ENCODE assay signal across 8 cellular contexts in the genomic region with DNA sequence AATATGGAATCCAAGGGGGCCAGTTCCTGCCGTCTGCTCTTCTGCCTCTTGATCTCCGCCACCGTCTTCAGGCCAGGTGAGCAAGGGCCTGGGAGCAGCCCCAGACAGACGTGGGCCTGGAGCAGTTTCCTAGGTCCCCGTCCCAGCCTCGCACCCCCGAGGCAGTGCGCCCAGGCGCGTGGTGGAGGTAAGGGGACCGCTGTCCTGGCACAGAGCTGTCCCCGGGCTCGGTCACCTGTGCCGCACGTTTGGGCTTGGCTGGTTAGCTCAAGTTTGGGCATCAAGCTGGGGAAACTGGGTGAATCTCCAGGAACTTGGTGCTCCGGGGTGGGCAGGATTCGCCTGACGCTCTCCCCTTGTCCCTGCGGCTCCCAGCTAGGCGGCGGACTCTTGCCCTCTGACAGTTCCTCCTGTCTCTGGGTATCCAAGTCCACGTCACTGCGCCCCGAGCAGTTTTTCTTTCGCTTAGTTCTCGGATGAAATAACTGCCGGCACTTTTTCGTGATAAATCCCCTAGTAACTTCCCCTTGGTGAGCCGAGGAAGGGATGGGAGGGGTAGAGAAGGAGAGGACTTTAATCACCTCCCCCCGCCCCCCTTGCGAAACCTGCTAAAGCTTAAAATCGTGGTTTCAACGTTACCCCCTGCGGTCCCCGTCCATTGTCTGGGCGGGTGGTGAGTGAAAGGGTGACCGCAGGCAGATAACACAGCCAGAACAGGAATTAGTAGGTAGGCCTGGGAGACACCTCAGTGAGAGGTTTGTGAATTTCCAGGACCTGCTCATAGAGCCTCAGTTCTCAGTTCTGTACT. TPM values are rescaled to one million over a fixed set of nuclear protein-coding genes. Genes with fewer than 3 reads are reported as not detected.
DNase-seq lines count a peak whose midpoint lies in the region; ATAC-seq, FAIRE-seq and TF ChIP-seq lines count a peak whose summit lies in the region.

No MANE protein-coding gene starts in this region.

- no peaks in the 10 kb centered on the region for H3K36me3 ChIP-seq in H1 (ENCODE audit: control insufficient read depth in 2 of 4, insufficient read depth in 4 of 4, low read length in 3 of 4)
- no peaks in the 10 kb centered on the region for H3K36me3 ChIP-seq in mesendoderm (ENCODE audit: control insufficient read depth, insufficient read depth, low read length)

- H3K9ac ChIP-seq in H1 (replicated peaks in 1 of 4; ENCODE audit: extremely low read depth in 1 of 4, low read depth in 3 of 4, low read length in 3 of 4) (peak overlapping the region in 3 of 4 experiments; percentile 35 to 56 (median 52); a peak in 5 of 7 replicates), mesendoderm (ENCODE audit: low read length) (peak overlapping the region; percentile 76)

- peak overlapping the region; percentile 88 for H3K4me3 ChIP-seq in A549
- peak overlapping the region; percentile 47 to 76 (median 74) for H3K4me3 ChIP-seq in H1 (ENCODE audit: extremely low read depth in 1 of 4, insufficient read depth in 2 of 4, low read depth in 3 of 4, low read length in 4 of 4)
- H3K4me3 ChIP-seq in mesendoderm (ENCODE audit: low read length): peak overlapping the region; percentile 58

- H2BK15ac ChIP-seq in H1 (ENCODE audit: low read length) (no peak overlapping the region), mesendoderm (replicated peaks; ENCODE audit: low read depth) (no peak overlapping the region)

- CTCF ChIA-PET in A549 (lab: Yijun Ruan, JAX) (interaction anchor here (0.5 to 5.6 kb wide), 17 partner anchors 11 to 1931 kb away, joined by 3 to 47 read pairs (median 4); no protein-coding TSS in a partner anchor), H1 (lab: Charles Lee; ENCODE audit: partially characterized antibody) (interaction anchor here (0.7 to 2.4 kb wide), 4 partner anchors 139 to 771 kb away, joined by 3 to 8 read pairs (median 4); no protein-coding TSS in a partner anchor)

- POLR2A ChIA-PET in A549 (lab: Yijun Ruan, JAX) (interaction anchor here (0.6 to 1.9 kb wide), 5 partner anchors 39 to 761 kb away, joined by 3 to 8 read pairs (median 4); no protein-coding TSS in a partner anchor), H1 (lab: Charles Lee; ENCODE audit: partially characterized antibody) (no interaction called here)

- TF ChIP-seq RAD21 in A549 (conservative IDR thresholded peaks at IDR 0.05 in 1 of 2, IDR thresholded peaks at IDR 0.05 in 1 of 2) (no peak; a peak in 1 of 5 replicates), H1 (IDR thresholded peaks at IDR 0.05 in 1 of 2, conservative IDR thresholded peaks at IDR 0.05 in 1 of 2; ENCODE audit: low read depth in 2 of 2, low read length in 2 of 2) (no peak)

- no peak overlapping the region for H3K56ac ChIP-seq in H1 (replicated peaks; ENCODE audit: insufficient read length, low read depth, low read length)
- peak overlapping the region; percentile 88 for H3K56ac ChIP-seq in mesendoderm (ENCODE audit: low read length)

- no peak overlapping the region for H2BK20ac ChIP-seq in H1 (ENCODE audit: low read length)

- peak overlapping the region; percentile 88 to 92 for H3K27ac ChIP-seq in A549
- H3K27ac ChIP-seq in H1 (ENCODE audit: low read depth, low read length): no peak overlapping the region
- no peak overlapping the region for H3K27ac ChIP-seq in mesendoderm (ENCODE audit: low read depth, low read length)

- H4K20me1 ChIP-seq in H1 (replicated peaks in 1 of 2; ENCODE audit: control insufficient read depth in 1 of 2, insufficient read depth in 2 of 2, low read length in 2 of 2): peaks cover 0 to 2% of the 10 kb centered on the region in 2 experiments

- under 1% methylated on average over 31 of the region's 37 CpGs for WGBS in A549 (ENCODE audit: missing lambda C conversion rate)
- WGBS in H1 (ENCODE audit: extremely low coverage in 1 of 2, insufficient coverage in 1 of 2, insufficient read length in 1 of 2, insufficient replicate concordance in 2 of 2, low coverage in 1 of 2, low lambda C conversion rate in 2 of 2, missing lambda C conversion rate in 1 of 2), 2 experiments: 2% methylated on average over 35 of the region's 37 CpGs; no CpG with 5 or more reads in 1 of the 2 experiments
- no CpG with 5 or more reads among the region's 37 CpGs for WGBS in mesendoderm (ENCODE audit: extremely low coverage, insufficient coverage, low lambda C conversion rate)

- H4K5ac ChIP-seq in H1 (ENCODE audit: insufficient read length, low read depth, low read length): peak overlapping the region; percentile 42
- H4K5ac ChIP-seq in mesendoderm (ENCODE audit: low read length): no peak overlapping the region

- H3K4ac ChIP-seq in H1 (replicated peaks; ENCODE audit: insufficient read length, low read depth, low read length) (peak overlapping the region; percentile 76), mesendoderm (ENCODE audit: low read depth, low read length) (no peak overlapping the region)

- TF ChIP-seq EP300 in A549 (IDR thresholded peaks at IDR 0.05): no peak; a peak in 1 of 5 replicates
- no peak for TF ChIP-seq EP300 in H1 (IDR thresholded peaks at IDR 0.05; ENCODE audit: borderline replicate concordance in 1 of 2, low read depth in 2 of 2, low read length in 2 of 2)

- H3K4me1 ChIP-seq in A549 (peaks cover 50% of the 10 kb centered on the region), H1 (replicated peaks in 1 of 4; ENCODE audit: control insufficient read depth in 3 of 4, insufficient read depth in 4 of 4, low read length in 3 of 4) (peaks cover 0 to 12% (median 5%) of the 10 kb centered on the region in 4 experiments; a peak in 6 of 7 replicates), mesendoderm (ENCODE audit: control insufficient read depth, low read depth, low read length) (no peaks in the 10 kb centered on the region)

- H3K9me3 ChIP-seq in A549 (no peaks in the 10 kb centered on the region), H1 (ENCODE audit: insufficient read depth in 2 of 2, low read depth in 1 of 2, low read length in 1 of 2) (no peaks in the 10 kb centered on the region)

- H2BK12ac ChIP-seq in H1 (ENCODE audit: low read depth, low read length): peak overlapping the region; percentile 60

- no peak overlapping the region for H3K14ac ChIP-seq in H1 (ENCODE audit: insufficient read length)

- peak overlapping the region; percentile 64; the same call in 1 of the 2 replicates for H3K18ac ChIP-seq in H1 (ENCODE audit: extremely low read depth, low read length)
- H3K18ac ChIP-seq in mesendoderm (ENCODE audit: low read length): peak overlapping the region; percentile 29

- peak overlapping the region; percentile 67 for H4K91ac ChIP-seq in H1 (replicated peaks; ENCODE audit: insufficient read length, low read length)

- TF ChIP-seq POLR2A in A549 (IDR thresholded peaks at IDR 0.05; ENCODE audit: low read length) (no peak), H1 (IDR thresholded peaks at IDR 0.05; ENCODE audit: control extremely low read depth in 1 of 2, low read depth in 2 of 2, low read length in 2 of 2) (no peak; a peak in 1 of 3 replicates)

- no peak overlapping the region for H3K23ac ChIP-seq in H1 (ENCODE audit: insufficient read length)
- H3K23ac ChIP-seq in mesendoderm (ENCODE audit: low read length): peak overlapping the region; percentile 49

- no peak for TF ChIP-seq CTCF in A549 (IDR thresholded peaks at IDR 0.05)
- no peak for TF ChIP-seq CTCF in H1 (IDR thresholded peaks at IDR 0.05; ENCODE audit: control extremely low read depth in 1 of 3, insufficient read depth in 1 of 3, low read depth in 1 of 3, low read length in 3 of 3)

- H2BK5ac ChIP-seq in H1 (ENCODE audit: low read depth, low read length) (peak overlapping the region; percentile 13; the same call in 1 of the 2 replicates), mesendoderm (ENCODE audit: low read length) (no peak overlapping the region)

- H2BK120ac ChIP-seq in H1 (replicated peaks; ENCODE audit: low read depth, low read length) (peak overlapping the region; percentile 35), mesendoderm (ENCODE audit: low read depth, low read length) (no peak overlapping the region)

- H4K8ac ChIP-seq in H1 (ENCODE audit: extremely low read depth, insufficient read depth, low read length) (no peak overlapping the region), mesendoderm (ENCODE audit: low read depth, low read length) (no peak overlapping the region)

- no peak for FAIRE-seq in A549 (lab: Jason Lieb, UNC)
- no peak for FAIRE-seq in H1 (lab: Jason Lieb, UNC)

- peak overlapping the region; percentile 86 for H3K4me2 ChIP-seq in A549
- peak overlapping the region; percentile 98 to 99 for H3K4me2 ChIP-seq in H1 (ENCODE audit: insufficient read depth in 1 of 2, low read depth in 2 of 2, low read length in 2 of 2)
- peak overlapping the region; percentile 95 for H3K4me2 ChIP-seq in mesendoderm (ENCODE audit: low read length)

- DNase-seq in A549 (ENCODE audit: low read depth in 1 of 2, low spot score in 1 of 2): peak; percentile 27 to 65
- peak; percentile 78 for DNase-seq in NCI-H526 treated with DMSO at 0.1 percent for 48 hours (lab: John Stamatoyannopoulos, UW)
- DNase-seq in activated CD8-positive, alpha-beta memory T cell treated with anti-CD3 and anti-CD28 coated beads for 24 hours: peak; percentile 83
- peak in 1 of 2 experiments; percentile 71 for DNase-seq in H1 (ENCODE audit: low read depth in 1 of 2, low spot score in 2 of 2)
- DNase-seq in mesendoderm: peak; percentile 94
- peak; percentile 31 for DNase-seq in stimulated activated CD8-positive, alpha-beta memory T cell treated with anti-CD3 and anti-CD28 coated beads, Interleukin-15, amount 100 ng/mL, for 24 hours (ENCODE audit: low read depth)

- H3K23me2 ChIP-seq in H1 (ENCODE audit: low read depth, low read length): peaks cover 35% of the 10 kb centered on the region

- peak; percentile 27 to 30 for ATAC-seq in A549
- ATAC-seq in GM18517 (IDR thresholded peaks at IDR 0.05; ENCODE audit: unreplicated experiment): peak; percentile 28
- peak; percentile 35 for ATAC-seq in HG03039 (IDR thresholded peaks at IDR 0.05; ENCODE audit: unreplicated experiment)

- H2AFZ ChIP-seq in H1 (ENCODE audit: low read length): peak overlapping the region; percentile 36; the same call in 1 of the 2 replicates

- H2AK5ac ChIP-seq in H1 (ENCODE audit: low read depth, low read length) (no peak overlapping the region), mesendoderm (ENCODE audit: low read length) (no peak overlapping the region)

- no peaks in the 10 kb centered on the region for H3K79me1 ChIP-seq in H1 (ENCODE audit: low read depth, low read length)
- no peaks in the 10 kb centered on the region for H3K79me1 ChIP-seq in mesendoderm (ENCODE audit: low read length)

- peaks cover 2 to 44% of the 10 kb centered on the region in 2 experiments; a peak in 3 of 4 replicates for H3K79me2 ChIP-seq in H1 (ENCODE audit: control insufficient read depth in 1 of 2, insufficient read depth in 2 of 2, low read length in 2 of 2)
- no peaks in the 10 kb centered on the region for H3K79me2 ChIP-seq in mesendoderm (ENCODE audit: control insufficient read depth, insufficient read depth, low read length)

- H3K27me3 ChIP-seq in H1 (replicated peaks in 1 of 4; ENCODE audit: control insufficient read depth in 3 of 4, extremely low read depth in 1 of 4, insufficient read depth in 3 of 4, low read length in 3 of 4) (no peaks in the 10 kb centered on the region), mesendoderm (ENCODE audit: insufficient read depth, low read length, poor library complexity) (no peaks in the 10 kb centered on the region)

RNA-seq across cellular contexts. Expression of a gene that starts 0.9 kb away (rescaled TPM):
- polyA plus RNA-seq in A549 (2011; rRNA removed) (145 and 170 TPM in 2 replicates), A549 (2017; fragmentation: RNase III; extraction: RNeasy Plus Mini Kit Qiagen cat#74134 plus additional on column Dnase treatment) (53.1 to 57.1 TPM (median 54.2 TPM) in 3 replicates), H1 (2011; rRNA removed) (9.1 and 10.8 TPM in 2 replicates)
- 15.0 and 15.4 TPM in 2 replicates for polyA plus RNA-seq in A549 (2012; cell fraction: cytosol; rRNA removed)
- 17.2 and 18.6 TPM in 2 replicates for polyA plus RNA-seq in A549 (2012; cell fraction: nucleus; rRNA removed)
- 67.2 and 68.7 TPM in 2 replicates for polyA minus RNA-seq in A549 (2011; rRNA and poly(A)+ RNA removed)
- 33.0 and 35.7 TPM in 2 replicates for total RNA-seq in H1 (2021; fragmentation: NEBNext Ultra II Directional; extraction: Animal tissue kit (Norgen Biotek cat#: 25700))
- polyA plus RNA-seq in H1 (2011; cell fraction: cytosol; rRNA removed): 14.5 TPM
- 38.8 TPM for polyA plus RNA-seq in H1 (2011; cell fraction: nucleus; rRNA removed)
- 21.4 to 39.2 TPM (median 28.6 TPM) in 4 replicates for polyA plus RNA-seq in H1 (2012, experiment 1 of 2)
- polyA plus RNA-seq in H1 (2012, experiment 2 of 2): 1.9 TPM
- 55.3 TPM for polyA plus RNA-seq in H1 (2013, experiment 1 of 2)
- 49.9 TPM for polyA plus RNA-seq in H1 (2013, experiment 2 of 2)
- polyA minus RNA-seq in H1 (2011; rRNA and poly(A)+ RNA removed): 46.4 and 99.7 TPM in 2 replicates
- polyA minus RNA-seq in H1 (2011; cell fraction: cytosol; rRNA and poly(A)+ RNA removed): 37.0 TPM
- polyA minus RNA-seq in H1 (2011; cell fraction: nucleus; rRNA and poly(A)+ RNA removed): 112 TPM
- polyA plus RNA-seq in mesendoderm (2013, experiment 1 of 2): 9.0 TPM
- 9.3 TPM for polyA plus RNA-seq in mesendoderm (2013, experiment 2 of 2)

Comparison
In these comparisons a context has a peak if more than half of its experiments do, and no peak if none do; other contexts are left out.
1. H3K27ac ChIP-seq: peak in A549 (2 of 2); none in H1 (single experiment) and mesendoderm (single experiment).
2. Peak in every context shown above with its lines, with median percentiles within 50 percentile points of each other: ATAC-seq, H3K4me2 ChIP-seq and H3K4me3 ChIP-seq.